16 cellular contexts compared by ENCODE assay signal in the genomic region with DNA sequence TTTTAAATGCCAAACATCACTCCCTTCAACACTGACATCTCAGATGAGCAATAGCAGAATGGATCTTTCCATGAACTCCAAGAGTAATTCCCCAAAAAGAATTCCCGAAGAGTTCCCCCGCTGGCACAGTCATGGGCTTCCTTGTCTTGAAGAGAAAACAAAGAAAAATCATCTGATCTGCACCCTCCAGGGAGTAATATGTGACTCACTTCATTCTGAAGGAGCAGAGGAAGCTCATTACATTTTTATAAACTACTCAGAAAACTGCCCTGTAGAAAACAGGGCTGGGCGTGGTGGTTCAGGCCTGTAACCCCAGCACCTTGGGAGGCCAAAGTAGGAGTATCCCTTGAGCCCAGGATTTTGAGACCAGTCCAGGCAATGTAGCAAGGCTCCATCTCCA. TPM values are rescaled to one million over a fixed set of nuclear protein-coding genes. Genes with fewer than 3 reads are reported as not detected.
A peak's percentile ranks its signal among the peaks of the same experiment; 100 is the strongest.
DNase-seq lines count a peak whose midpoint lies in the region; ATAC-seq and TF ChIP-seq lines count a peak whose summit lies in the region.
"Had no signal": no experiment of that assay in that cellular context is flagged by ENCODE, and none has a peak within 500 bp of the region (broad histone marks: within the 10 kb centered on the region; RNA-seq: fewer than 3 reads in every experiment).

No MANE protein-coding gene starts in this region.

- H3K27ac ChIP-seq in AG04450 (ENCODE audit: low read depth, low read length): no peak overlapping the region
- no peak overlapping the region for H3K27ac ChIP-seq in IMR-90 (ENCODE audit: insufficient read depth, low read length)
- peak overlapping the region; percentile 33 for H3K27ac ChIP-seq in mammary epithelial cell (ENCODE audit: insufficient read depth, low read depth, low read length)
- peak overlapping the region in 1 of 2 donors; percentile 19 for H3K27ac ChIP-seq in left lung
- H3K27ac ChIP-seq in testis: no peak overlapping the region
- H3K27ac ChIP-seq: C4-2B, left ventricle myocardium inferior, psoas muscle, upper lobe of left lung had no signal

- no peak overlapping the region for H4K5ac ChIP-seq in IMR-90 (ENCODE audit: low read depth, low read length)

- H3K56ac ChIP-seq in IMR-90 (ENCODE audit: extremely low read depth, insufficient read depth, low read length): no peak overlapping the region

- TF ChIP-seq CTCF in AG04450 (IDR thresholded peaks at IDR 0.05; ENCODE audit: low read depth, low read length) (no peak), IMR-90 (conservative IDR thresholded peaks at IDR 0.05; ENCODE audit: low read depth, low read length) (no peak), mammary epithelial cell (conservative IDR thresholded peaks at IDR 0.05 in 1 of 2, IDR thresholded peaks at IDR 0.05 in 1 of 2; ENCODE audit: extremely low read depth in 1 of 2, insufficient read depth in 1 of 2, low read depth in 1 of 2, low read length in 2 of 2) (no peak), left lung (IDR thresholded peaks at IDR 0.05) (no peak), testis (IDR thresholded peaks at IDR 0.05) (no peak)

- no peaks in the 10 kb centered on the region for H3K79me1 ChIP-seq in IMR-90 (ENCODE audit: low read depth in 1 of 2, low read length in 2 of 2)

- TF ChIP-seq POLR2A in IMR-90 (IDR thresholded peaks at IDR 0.05; ENCODE audit: low read depth, low read length): no peak
- TF ChIP-seq POLR2A in GM18505 (IDR thresholded peaks at IDR 0.05; ENCODE audit: borderline replicate concordance, extremely low read depth, insufficient read depth, insufficient read length): no peak
- TF ChIP-seq POLR2A in testis (IDR thresholded peaks at IDR 0.05): no peak

- no peak overlapping the region for H3K23ac ChIP-seq in IMR-90 (ENCODE audit: low read depth, low read length)

- no peak overlapping the region for H2AK5ac ChIP-seq in IMR-90 (ENCODE audit: low read depth, low read length)

- H3K18ac ChIP-seq in IMR-90 (ENCODE audit: low read depth, low read length): no peak overlapping the region; the same call in 1 of the 2 replicates

- H3K79me2 ChIP-seq in mammary epithelial cell (ENCODE audit: insufficient read depth, low read length): peaks cover 62% of the 10 kb centered on the region

- H3K9ac ChIP-seq in IMR-90 (ENCODE audit: low read depth, low read length): no peak overlapping the region
- H3K9ac ChIP-seq in mammary epithelial cell (ENCODE audit: insufficient read depth, low read length): no peak overlapping the region

- dilution Hi-C loops in IMR-90 (cut with HindIII; ENCODE audit: low sequenced_read_pairs, unreplicated experiment) (no loop called here), mammary epithelial cell (cut with HindIII; ENCODE audit: low sequenced_read_pairs) (no loop called here)

- BruUV-seq in IMR-90 (replicated peaks; lab: Mats Ljungman, UMichigan): no TSS peak
- no TSS peak for BruUV-seq in mammary epithelial cell (replicated peaks; lab: Mats Ljungman, UMichigan)

- H2AK9ac ChIP-seq in IMR-90 (replicated peaks; ENCODE audit: low read depth, low read length, poor library complexity): peak overlapping the region; percentile 74

- no peak overlapping the region for H2BK5ac ChIP-seq in IMR-90 (ENCODE audit: low read depth, low read length, poor library complexity, severe bottlenecking)

- no peak for TF ChIP-seq RAD21 in IMR-90 (IDR thresholded peaks at IDR 0.05; ENCODE audit: low read length)

- H3K27me3 ChIP-seq in AG04450 (ENCODE audit: control insufficient read depth, insufficient read depth, low read length) (peaks cover 9% of the 10 kb centered on the region), IMR-90 (ENCODE audit: control insufficient read depth, insufficient read depth, low read length) (peaks cover 4% of the 10 kb centered on the region; the same call in 1 of the 2 replicates), mammary epithelial cell (ENCODE audit: insufficient read depth, low read length) (no peaks in the 10 kb centered on the region), left lung (peaks cover 0 to 37% of the 10 kb centered on the region in 2 donors), testis (no peaks in the 10 kb centered on the region)
- H3K27me3 ChIP-seq: upper lobe of left lung had no signal

- in situ Hi-C loops in IMR-90 (cut with MboI; ENCODE audit: low sequenced_read_pairs): no loop called here
- in situ Hi-C loops in mammary epithelial cell (cut with MboI; ENCODE audit: low sequenced_read_pairs in 2 of 2): no loop called here

- H2AFZ ChIP-seq in IMR-90 (replicated peaks; ENCODE audit: low read length, poor library complexity) (peak overlapping the region; percentile 88), mammary epithelial cell (ENCODE audit: low read depth, low read length) (no peak overlapping the region)

- peaks cover 2% of the 10 kb centered on the region; the same call in 1 of the 2 replicates for H3K9me1 ChIP-seq in IMR-90 (ENCODE audit: insufficient read depth, low read length)

- H2BK15ac ChIP-seq in IMR-90 (ENCODE audit: low read depth, low read length): no peak overlapping the region

- H3K14ac ChIP-seq in IMR-90 (replicated peaks; ENCODE audit: low read depth, low read length): no peak overlapping the region

- peak overlapping the region; percentile 10; the same call in 1 of the 2 replicates for H4K91ac ChIP-seq in IMR-90 (ENCODE audit: insufficient read depth, low read depth, low read length)

- intact Hi-C loops in IMR-90 (cut with micrococcal nuclease): no loop called here
- intact Hi-C loops in mammary epithelial cell (cut with micrococcal nuclease): loop anchor here (5.0 kb wide), 1 partner anchor 36 kb away; a partner anchor contains a TSS
- intact Hi-C loops in left lung (cut with DNase I): no loop called here
- intact Hi-C loops in testis (cut with DNase I; ENCODE audit: low total_unique reads): no loop called here

- POLR2A ChIA-PET in AG04450 (lab: Yijun Ruan, JAX): no interaction called here
- POLR2A ChIA-PET in IMR-90 (lab: Charles Lee; ENCODE audit: unreplicated experiment): no interaction called here

- H4K8ac ChIP-seq in IMR-90 (ENCODE audit: low read depth in 2 of 2, low read length in 2 of 2): peak overlapping the region in 1 of 2 experiments; percentile 74; a peak in 1 of 4 replicates

- H3K9me3 ChIP-seq in AG04450 (ENCODE audit: control insufficient read depth, insufficient read depth, low read length): no peaks in the 10 kb centered on the region
- no peaks in the 10 kb centered on the region for H3K9me3 ChIP-seq in IMR-90 (ENCODE audit: control insufficient read depth, insufficient read depth, low read length)
- no peaks in the 10 kb centered on the region for H3K9me3 ChIP-seq in mammary epithelial cell (replicated peaks; ENCODE audit: insufficient read depth, low read length)
- H3K9me3 ChIP-seq in left lung: no peaks in the 10 kb centered on the region
- no peaks in the 10 kb centered on the region for H3K9me3 ChIP-seq in testis
- H3K9me3 ChIP-seq: left ventricle myocardium inferior, psoas muscle, upper lobe of left lung had no signal

- H3K4me3 ChIP-seq in AG04450 (ENCODE audit: low read depth, low read length) (no peak overlapping the region), IMR-90 (ENCODE audit: insufficient read depth, low read depth, low read length) (no peak overlapping the region), mammary epithelial cell (replicated peaks in 1 of 3; ENCODE audit: insufficient read depth in 1 of 3, low read depth in 2 of 3, low read length in 3 of 3) (no peak overlapping the region), left lung (no peak overlapping the region), testis (no peak overlapping the region)
- H3K4me3 ChIP-seq: left ventricle myocardium inferior, psoas muscle, upper lobe of left lung had no signal

- H3K4ac ChIP-seq in IMR-90 (ENCODE audit: low read depth, low read length): peak overlapping the region; percentile 45; the same call in 1 of the 2 replicates

- no peaks in the 10 kb centered on the region for H3K36me3 ChIP-seq in IMR-90 (ENCODE audit: control insufficient read depth, insufficient read depth, low read length)
- peaks cover 4% of the 10 kb centered on the region for H3K36me3 ChIP-seq in mammary epithelial cell (ENCODE audit: insufficient read depth, low read length)
- H3K36me3 ChIP-seq in left lung: no peaks in the 10 kb centered on the region
- H3K36me3 ChIP-seq in testis (ENCODE audit: low read depth, missing control alignments): no peaks in the 10 kb centered on the region
- H3K36me3 ChIP-seq: left ventricle myocardium inferior, upper lobe of left lung had no signal

- CTCF ChIA-PET in AG04450 (lab: Charles Lee): interaction anchor here (0.5 kb wide), 2 partner anchors 8 to 62 kb away, joined by 3 read pairs; no protein-coding TSS in a partner anchor
- CTCF ChIA-PET in IMR-90 (lab: Yijun Ruan, JAX): no interaction called here
- CTCF ChIA-PET in mammary epithelial cell (lab: Charles Lee; ENCODE audit: low non-redundant PET): no interaction called here

- ATAC-seq in IMR-90 (ENCODE audit: low read depth) (peak; percentile 91), left lung (peak; percentile 66), HG03135 (IDR thresholded peaks at IDR 0.05; ENCODE audit: unreplicated experiment) (no peak), GM18505 (IDR thresholded peaks at IDR 0.05; ENCODE audit: unreplicated experiment) (no peak), HG03521 (IDR thresholded peaks at IDR 0.05; ENCODE audit: unreplicated experiment) (no peak)
- ATAC-seq: psoas muscle had no signal

- peak overlapping the region; percentile 40; the same call in 1 of the 2 replicates for H2BK20ac ChIP-seq in IMR-90 (ENCODE audit: low read depth, low read length)

- WGBS in IMR-90 (ENCODE audit: extremely low coverage in 2 of 2, insufficient read length in 1 of 2), 2 experiments: no CpG with 5 or more reads among the region's 3 CpGs
- WGBS in mammary epithelial cell (ENCODE audit: low coverage, missing lambda C conversion rate): 27% methylated on average over 3 of the region's 3 CpGs
- 86 to 90% methylated on average over 3 of the region's 3 CpGs for WGBS in testis, 2 donors

- H4K20me1 ChIP-seq in IMR-90 (ENCODE audit: insufficient read depth, low read length): no peaks in the 10 kb centered on the region
- no peaks in the 10 kb centered on the region for H4K20me1 ChIP-seq in mammary epithelial cell (ENCODE audit: insufficient read depth, low read length)

- DNase-seq in AG04450 (ENCODE audit: low read depth, low spot score): peak; percentile 10
- DNase-seq in IMR-90: peak; percentile 76
- DNase-seq in mammary epithelial cell: peak; percentile 83
- no peak for DNase-seq in left lung
- no peak for DNase-seq in testis
- DNase-seq: activated CD4-positive, alpha-beta T cell treated with anti-CD3 and anti-CD28 coated beads, Interleukin-2, amount 50 U/mL, for 1 hour; erythroblast; left ventricle myocardium inferior; NCI-H2081 treated with DMSO at 0.1 percent for 48 hours; Right ventricle myocardium superior; upper lobe of left lung had no signal

- H3K4me2 ChIP-seq in IMR-90 (ENCODE audit: low read depth, low read length): no peak overlapping the region; the same call in 1 of the 2 replicates
- H3K4me2 ChIP-seq in mammary epithelial cell (ENCODE audit: insufficient read depth, low read depth, low read length): peak overlapping the region; percentile 22

- H3K4me1 ChIP-seq in IMR-90 (ENCODE audit: control insufficient read depth, insufficient read depth, low read length) (peaks cover 5% of the 10 kb centered on the region; the same call in 1 of the 2 replicates), mammary epithelial cell (ENCODE audit: insufficient read depth, low read length) (peaks cover 40% of the 10 kb centered on the region), left lung (no peaks in the 10 kb centered on the region), testis (no peaks in the 10 kb centered on the region)
- H3K4me1 ChIP-seq: left ventricle myocardium inferior, psoas muscle had no signal

- peak overlapping the region; percentile 73; the same call in 1 of the 2 replicates for H2BK120ac ChIP-seq in IMR-90 (ENCODE audit: low read depth, low read length)

RNA-seq across cellular contexts. Expression of a gene that starts 35.7 kb away (rescaled TPM):
- polyA plus RNA-seq in AG04450 (2011; rRNA removed): 0.14 and 0.19 TPM in 2 replicates
- polyA minus RNA-seq in AG04450 (2011; rRNA and poly(A)+ RNA removed): 0.22 and 0.41 TPM in 2 replicates
- 0.36 and 0.56 TPM in 2 replicates for total RNA-seq in IMR-90 (2012; rRNA removed)
- polyA plus RNA-seq in IMR-90 (2012; rRNA removed): 0.82 and 1.4 TPM in 2 replicates
- polyA plus RNA-seq in IMR-90 (2012; cell fraction: cytosol; rRNA removed): 0.47 and 1.2 TPM in 2 replicates
- 0.91 and 1.9 TPM in 2 replicates for polyA plus RNA-seq in IMR-90 (2012; cell fraction: nucleus; rRNA removed; ENCODE audit: low replicate concordance)
- total RNA-seq in mammary epithelial cell: 10 to 100 TPM; 66.6 to 69.5 TPM
- 33.4 TPM for polyA plus RNA-seq in mammary epithelial cell
- polyA minus RNA-seq in mammary epithelial cell: 52.9 TPM
- total RNA-seq in left lung: 10 to 100 TPM; 36.3 to 59.8 TPM
- total RNA-seq in testis: 10 to 100 TPM; 13.8 to 21.5 TPM
- 5.6 TPM for polyA plus RNA-seq in testis (ENCODE audit: insufficient read depth, low read depth, low replicate concordance)

Comparison
In these comparisons a context has a peak if more than half of its experiments do, and no peak if none do; other contexts are left out.
1. DNase-seq: peak in AG04450 (single experiment), IMR-90 (single experiment) and mammary epithelial cell (single experiment); none in left lung (0 of 2) and testis (single experiment).
2. ATAC-seq: peak in IMR-90 (single experiment) and left lung (single experiment); none in HG03135 (single experiment), GM18505 (single experiment) and HG03521 (single experiment).